ENCODE assay signal across 14 cellular contexts in the genomic region with DNA sequence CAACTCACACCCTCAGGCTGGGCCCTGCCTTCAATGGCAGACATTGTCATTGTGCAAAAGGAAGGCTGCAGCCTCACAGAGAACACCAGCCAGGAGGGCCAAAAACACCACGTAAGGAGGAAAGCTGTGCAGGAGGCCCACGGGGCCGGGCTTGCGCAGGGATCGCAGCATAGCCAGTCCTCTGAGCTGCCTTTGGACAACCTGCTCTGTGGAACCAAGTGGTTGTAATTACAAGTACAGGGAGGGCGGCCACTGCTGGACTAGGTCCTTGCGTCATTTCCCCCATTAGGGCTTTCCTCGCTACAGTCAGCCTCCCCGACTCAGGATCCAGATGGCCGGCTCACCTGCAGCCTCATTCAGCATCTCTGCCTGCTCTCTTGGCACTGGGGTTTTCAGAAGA.
DNase-seq lines count a peak whose midpoint lies in the region; ATAC-seq, FAIRE-seq and TF ChIP-seq lines count a peak whose summit lies in the region.
"Had no signal": no experiment of that assay in that cellular context is flagged by ENCODE, and none has a peak within 500 bp of the region (broad histone marks: within the 10 kb centered on the region; RNA-seq: fewer than 3 reads in every experiment).

No MANE protein-coding gene starts in this region.

- peak in 2 of 3 donors; percentile 15 to 49 for DNase-seq in right lobe of liver
- no peak for DNase-seq in HepG2 (ENCODE audit: low spot score)
- DNase-seq in endodermal cell = no peak
- DNase-seq in NCI-H774 (lab: John Stamatoyannopoulos, UW) = no peak
- no peak for DNase-seq in DMS 273 (lab: John Stamatoyannopoulos, UW; ENCODE audit: unreplicated experiment)
- DNase-seq in A673 (ENCODE audit: low spot score) = no peak
- DNase-seq: activated CD8-positive, alpha-beta memory T cell treated with anti-CD3 and anti-CD28 coated beads, Interleukin-2, amount 10 ng/mL, durations not matched to agents 7 days and 5 days; AML-193; brain microvascular endothelial cell; GDM1; NCI-H1694; stimulated activated CD4-positive, alpha-beta T cell treated with anti-CD3 and anti-CD28 coated beads, Interleukin-4, amount 100 ng/mL, for 1 hour had no signal

- no peak for TF ChIP-seq RAD21 in HepG2 (CRISPR knock-in tag; IDR thresholded peaks at IDR 0.05)

- FAIRE-seq in HepG2 (lab: Jason Lieb, UNC) = no peak

- ATAC-seq in right lobe of liver (no peak), HepG2 (no peak)
- no peak for ATAC-seq in activated CD4-positive, CD25-positive, alpha-beta regulatory T cell treated with anti-CD3 and anti-CD28 coated beads, Interleukin-2, amount 50 U/mL, for 24 hours
- ATAC-seq: activated CD8-positive, alpha-beta memory T cell treated with anti-CD3 and anti-CD28 coated beads, Interleukin-2, amount 10 ng/mL, durations not matched to agents 7 days and 5 days had no signal

- CTCF ChIA-PET in HepG2 (lab: Yijun Ruan, JAX; ENCODE audit: low intra/inter-chr PET ratio, low total read pairs) = no interaction called here
- CTCF ChIA-PET in A673 (lab: Charles Lee) = no interaction called here

- H3K4me1 ChIP-seq in right lobe of liver (peaks cover 0 to 24% (median 5%) of the 10 kb centered on the region in 4 donors), HepG2 (ENCODE audit: insufficient read depth, low read length) (peaks cover 14% of the 10 kb centered on the region), endodermal cell (ENCODE audit: control insufficient read depth, insufficient read depth, low read length) (no peaks in the 10 kb centered on the region), A673 (ENCODE audit: insufficient read depth, low read length, poor library complexity, severe bottlenecking) (peaks cover 2% of the 10 kb centered on the region)

- no peaks in the 10 kb centered on the region for H3K27me3 ChIP-seq in right lobe of liver
- no peaks in the 10 kb centered on the region for H3K27me3 ChIP-seq in HepG2 (ENCODE audit: control insufficient read depth in 1 of 2, insufficient read depth in 2 of 2, low read length in 2 of 2)
- H3K27me3 ChIP-seq in endodermal cell (ENCODE audit: control insufficient read depth, insufficient read depth, low read length, poor library complexity, severe bottlenecking) = no peaks in the 10 kb centered on the region
- no peaks in the 10 kb centered on the region for H3K27me3 ChIP-seq in A673 (replicated peaks; ENCODE audit: insufficient read depth, low read depth, low read length, poor library complexity)
- H3K27me3 ChIP-seq: brain microvascular endothelial cell had no signal

- peaks cover 15% of the 10 kb centered on the region for H3K4me1 Mint-ChIP-seq in endodermal cell
- H3K4me1 Mint-ChIP-seq in nephron = peaks cover 71% of the 10 kb centered on the region

- POLR2A ChIA-PET in HepG2 (lab: Yijun Ruan, JAX) = no interaction called here
- POLR2A ChIA-PET in A673 (lab: Charles Lee; ENCODE audit: low non-redundant PET) = no interaction called here

- TF ChIP-seq CTCF in right lobe of liver (IDR thresholded peaks at IDR 0.05) = no peak
- no peak for TF ChIP-seq CTCF in HepG2 (CRISPR knock-in tag; IDR thresholded peaks at IDR 0.05)
- TF ChIP-seq CTCF in endodermal cell (conservative IDR thresholded peaks at IDR 0.05) = no peak
- no peak for TF ChIP-seq CTCF in nephron (IDR thresholded peaks at IDR 0.05; ENCODE audit: unreplicated experiment in 3 of 3)
- TF ChIP-seq CTCF in A673 (conservative IDR thresholded peaks at IDR 0.05; ENCODE audit: low read depth, low read length) = no peak

- H3K9me3 ChIP-seq in right lobe of liver = no peaks in the 10 kb centered on the region
- H3K9me3 ChIP-seq in HepG2 (ENCODE audit: low read length) = no peaks in the 10 kb centered on the region
- H3K9me3 ChIP-seq in endodermal cell (ENCODE audit: control insufficient read depth, low read length) = no peaks in the 10 kb centered on the region
- H3K9me3 ChIP-seq in A673 (ENCODE audit: low read depth, low read length, poor library complexity, severe bottlenecking) = no peaks in the 10 kb centered on the region

- H3K27ac ChIP-seq in right lobe of liver (no peak overlapping the region), HepG2 (ENCODE audit: extremely low read length, insufficient read depth, low read length) (no peak overlapping the region), endodermal cell (ENCODE audit: low read depth, low read length) (peak overlapping the region; percentile 79), A673 (ENCODE audit: low read depth, low read length, poor library complexity, severe bottlenecking) (no peak overlapping the region)
- H3K27ac ChIP-seq: brain microvascular endothelial cell had no signal

- TF ChIP-seq EP300 in HepG2 (IDR thresholded peaks at IDR 0.05; ENCODE audit: low read depth in 2 of 2, low read length in 2 of 2) (no peak), HepG2 (CRISPR knock-in tag; IDR thresholded peaks at IDR 0.05; ENCODE audit: borderline replicate concordance) (no peak)

- H3K36me3 Mint-ChIP-seq in endodermal cell (ENCODE audit: low read depth) = peaks cover 11% of the 10 kb centered on the region
- peaks cover 24% of the 10 kb centered on the region for H3K36me3 Mint-ChIP-seq in nephron (ENCODE audit: low read depth)

- WGBS in right lobe of liver (ENCODE audit: insufficient coverage, low coverage, low lambda C conversion rate, missing lambda C conversion rate) = no CpG with 5 or more reads among the region's 10 CpGs
- 94% methylated on average over 4 of the region's 10 CpGs for WGBS in HepG2 (ENCODE audit: low lambda C conversion rate)
- WGBS in endodermal cell (ENCODE audit: insufficient coverage in 1 of 2, insufficient read length in 1 of 2), 2 experiments = 93 to 94% methylated on average over 8 to 10 of the region's 10 CpGs

- peaks cover 5% of the 10 kb centered on the region; the same call in 1 of the 2 replicates for H4K20me1 ChIP-seq in HepG2 (ENCODE audit: insufficient read depth, low read length)

- peaks cover 2% of the 10 kb centered on the region for H3K79me2 ChIP-seq in HepG2 (ENCODE audit: insufficient read depth, low read length)

- BruUV-seq in HepG2 (replicated peaks; lab: Mats Ljungman, UMichigan) = no TSS peak
- no TSS peak for BruUV-seq in A673 (replicated peaks; lab: Mats Ljungman, UMichigan)

- H3K36me3 ChIP-seq in right lobe of liver (peaks cover 0 to 8% (median 3%) of the 10 kb centered on the region in 4 donors), HepG2 (replicated peaks in 1 of 2; ENCODE audit: control insufficient read depth in 1 of 2, insufficient read depth in 2 of 2, low read length in 2 of 2) (peaks cover 24 to 53% of the 10 kb centered on the region in 2 experiments), endodermal cell (ENCODE audit: control insufficient read depth, insufficient read depth, low read length) (peaks cover 17% of the 10 kb centered on the region), A673 (ENCODE audit: insufficient read depth, low read length, poor library complexity, severe bottlenecking) (peaks cover 5% of the 10 kb centered on the region)

- no peak overlapping the region for H3K4me3 ChIP-seq in right lobe of liver
- H3K4me3 ChIP-seq in HepG2 (replicated peaks in 1 of 3; ENCODE audit: insufficient read depth in 1 of 3, low read depth in 2 of 3, low read length in 3 of 3) = no peak overlapping the region
- no peak overlapping the region for H3K4me3 ChIP-seq in endodermal cell (ENCODE audit: low read length)
- no peak overlapping the region for H3K4me3 ChIP-seq in A673 (ENCODE audit: low read depth, low read length, poor library complexity, severe bottlenecking)

- H3K4me3 Mint-ChIP-seq in endodermal cell (no peak overlapping the region), nephron (no peak overlapping the region)
- H3K4me3 Mint-ChIP-seq: activated CD8-positive, alpha-beta memory T cell treated with anti-CD3 and anti-CD28 coated beads, Interleukin-2, amount 10 ng/mL, durations not matched to agents 7 days and 5 days had no signal

- no peak overlapping the region for H2AFZ ChIP-seq in HepG2 (ENCODE audit: low read length)

- in situ Hi-C loops in HepG2 (cut with HindIII; ENCODE audit: extremely low pct_ligation_motif_present, low pct_unique_long_range_greater_than_20kb) = no loop called here

- no peak overlapping the region for H3K4me2 ChIP-seq in HepG2 (ENCODE audit: low read depth, low read length)

- TF ChIP-seq POLR2A in right lobe of liver (IDR thresholded peaks at IDR 0.05) = no peak
- TF ChIP-seq POLR2A in HepG2 (IDR thresholded peaks at IDR 0.05; ENCODE audit: insufficient read depth in 1 of 2, low read depth in 2 of 2, low read length in 2 of 2) = no peak

- H3K9ac ChIP-seq in HepG2 (ENCODE audit: insufficient read depth, low read depth, low read length) (no peak overlapping the region), endodermal cell (ENCODE audit: extremely low read depth, low read length, poor library complexity, severe bottlenecking) (no peak overlapping the region)

- no peaks in the 10 kb centered on the region for H3K27me3 Mint-ChIP-seq in endodermal cell (ENCODE audit: insufficient read depth)
- H3K27me3 Mint-ChIP-seq in nephron (ENCODE audit: low read depth) = peaks cover 3% of the 10 kb centered on the region
- H3K27me3 Mint-ChIP-seq: activated CD8-positive, alpha-beta memory T cell treated with anti-CD3 and anti-CD28 coated beads, Interleukin-2, amount 10 ng/mL, durations not matched to agents 7 days and 5 days had no signal

- H3K9me3 Mint-ChIP-seq in endodermal cell = no peaks in the 10 kb centered on the region
- no peaks in the 10 kb centered on the region for H3K9me3 Mint-ChIP-seq in nephron

- intact Hi-C loops in right lobe of liver (cut with DNase I) = no loop called here
- intact Hi-C loops in HepG2 (cut with micrococcal nuclease; ENCODE audit: unreplicated experiment) = no loop called here
- intact Hi-C loops in A673 (cut with micrococcal nuclease; ENCODE audit: unreplicated experiment) = no loop called here

- H3K27ac Mint-ChIP-seq in endodermal cell (peak overlapping the region; percentile 74), nephron (peak overlapping the region; percentile 64 to 92 (median 84))

TF ChIP-seq in HepG2, 621 proteins besides CTCF, POLR2A, EP300 and RAD21 (continues in another document):
- no peak for TF ChIP-seq ZNF761 (CRISPR knock-in tag; conservative IDR thresholded peaks at IDR 0.05)
- TF ChIP-seq ZNF781 (CRISPR knock-in tag; IDR thresholded peaks at IDR 0.05; ENCODE audit: borderline replicate concordance, not compliant biosample characterization) = no peak
- TF ChIP-seq SMYD3 (CRISPR knock-in tag; IDR thresholded peaks at IDR 0.05) = no peak
- TF ChIP-seq ZNF24 (IDR thresholded peaks at IDR 0.05) = no peak
- TF ChIP-seq, protein P1, sequence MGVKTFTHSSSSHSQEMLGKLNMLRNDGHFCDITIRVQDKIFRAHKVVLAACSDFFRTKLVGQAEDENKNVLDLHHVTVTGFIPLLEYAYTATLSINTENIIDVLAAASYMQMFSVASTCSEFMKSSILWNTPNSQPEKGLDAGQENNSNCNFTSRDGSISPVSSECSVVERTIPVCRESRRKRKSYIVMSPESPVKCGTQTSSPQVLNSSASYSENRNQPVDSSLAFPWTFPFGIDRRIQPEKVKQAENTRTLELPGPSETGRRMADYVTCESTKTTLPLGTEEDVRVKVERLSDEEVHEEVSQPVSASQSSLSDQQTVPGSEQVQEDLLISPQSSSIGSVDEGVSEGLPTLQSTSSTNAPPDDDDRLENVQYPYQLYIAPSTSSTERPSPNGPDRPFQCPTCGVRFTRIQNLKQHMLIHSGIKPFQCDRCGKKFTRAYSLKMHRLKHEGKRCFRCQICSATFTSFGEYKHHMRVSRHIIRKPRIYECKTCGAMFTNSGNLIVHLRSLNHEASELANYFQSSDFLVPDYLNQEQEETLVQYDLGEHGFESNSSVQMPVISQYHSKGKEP (CRISPR knock-in tag; IDR thresholded peaks at IDR 0.05) = no peak

Comparison
In these comparisons a context has a peak if more than half of its experiments do, and no peak if none do; other contexts are left out.
1. DNase-seq: peak in right lobe of liver (2 of 3); none in HepG2 (single experiment), endodermal cell (single experiment), NCI-H774 (single experiment), DMS 273 (single experiment) and A673 (single experiment).